ENCODE assay signal across 8 cellular contexts in genomic region chr1:67618285-67619018, GRCh38.
DNase-seq lines count a peak whose midpoint lies in the region; ATAC-seq and TF ChIP-seq lines count a peak whose summit lies in the region.

No MANE protein-coding gene starts in this region.

- no peaks in the 10 kb centered on the region for H3F3A ChIP-seq in PC-3 (ENCODE audit: low read length, unreplicated experiment)

- no peak overlapping the region for H4K8ac ChIP-seq in mesenchymal stem cell (ENCODE audit: low read length)

- H3K4me2 ChIP-seq in PC-3 (ENCODE audit: low read length) (peak overlapping the region; percentile 76), mesenchymal stem cell (ENCODE audit: low read length, poor library complexity, severe bottlenecking) (no peak overlapping the region)

- no peak overlapping the region for H3K4ac ChIP-seq in mesenchymal stem cell (ENCODE audit: low read depth in 1 of 2, low read length in 2 of 2)

- TF ChIP-seq EP300 in tibial nerve (IDR thresholded peaks at IDR 0.05), result peak; percentile 68 to 85

- no peak overlapping the region for H4K91ac ChIP-seq in mesenchymal stem cell (ENCODE audit: low read length)

- no peak overlapping the region for H2BK5ac ChIP-seq in mesenchymal stem cell (ENCODE audit: low read depth, low read length, poor library complexity, severe bottlenecking)

- H3K4me3 ChIP-seq in PC-3 (ENCODE audit: low read length), result peak overlapping the region; percentile 44
- peak overlapping the region in 1 of 2 experiments; percentile 48 for H3K4me3 ChIP-seq in mesenchymal stem cell (ENCODE audit: insufficient read depth in 1 of 2, low read depth in 1 of 2, low read length in 2 of 2)
- H3K4me3 ChIP-seq in tibial nerve, result no peak overlapping the region

- H3K9ac ChIP-seq in PC-3 (ENCODE audit: low read length), result no peak overlapping the region
- peak overlapping the region; percentile 83 for H3K9ac ChIP-seq in mesenchymal stem cell (ENCODE audit: low read length)

- no peak for TF ChIP-seq CTCF in PC-3 (conservative IDR thresholded peaks at IDR 0.05; ENCODE audit: low read depth, low read length)
- no peak for TF ChIP-seq CTCF in tibial nerve (IDR thresholded peaks at IDR 0.05)
- TF ChIP-seq CTCF in GM13977 (IDR thresholded peaks at IDR 0.05; ENCODE audit: extremely low read depth, insufficient read depth, missing control alignments), result no peak

- no peak for TF ChIP-seq POLR2A in tibial nerve (IDR thresholded peaks at IDR 0.05)

- no peaks in the 10 kb centered on the region for H3K79me1 ChIP-seq in mesenchymal stem cell (replicated peaks; ENCODE audit: low read length, poor library complexity, severe bottlenecking)

- ATAC-seq in PC-3 (peak; percentile 95), HG03196 (IDR thresholded peaks at IDR 0.05; ENCODE audit: unreplicated experiment) (no peak), GM19395 (IDR thresholded peaks at IDR 0.05; ENCODE audit: unreplicated experiment) (no peak)

- no peaks in the 10 kb centered on the region for H3K36me3 ChIP-seq in PC-3 (ENCODE audit: low read depth, low read length)
- no peaks in the 10 kb centered on the region for H3K36me3 ChIP-seq in mesenchymal stem cell (ENCODE audit: control insufficient read depth in 1 of 2, insufficient read depth in 2 of 2, low read depth in 1 of 2, low read length in 2 of 2)
- no peaks in the 10 kb centered on the region for H3K36me3 ChIP-seq in tibial nerve

- no peaks in the 10 kb centered on the region for H3K9me3 ChIP-seq in PC-3 (ENCODE audit: low read length)
- no peaks in the 10 kb centered on the region for H3K9me3 ChIP-seq in mesenchymal stem cell (ENCODE audit: control insufficient read depth, low read length)
- H3K9me3 ChIP-seq in tibial nerve, result no peaks in the 10 kb centered on the region

- no TSS peak for BruUV-seq in PC-3 (replicated peaks; lab: Mats Ljungman, UMichigan)

- no peaks in the 10 kb centered on the region for H4K20me1 ChIP-seq in PC-3 (ENCODE audit: low read length)

- no peak overlapping the region for H2BK12ac ChIP-seq in mesenchymal stem cell (ENCODE audit: low read length in 2 of 2)

- in situ Hi-C loops in GM13977 (cut with MboI; ENCODE audit: low pct_unique_long_range_greater_than_20kb, low sequenced_read_pairs, unreplicated experiment), result no loop called here

- no peak overlapping the region for H2BK120ac ChIP-seq in mesenchymal stem cell (ENCODE audit: low read depth, low read length)

- H3K14ac ChIP-seq in mesenchymal stem cell (ENCODE audit: low read length in 2 of 2), result no peak overlapping the region

- H3K9me2 ChIP-seq in PC-3 (replicated peaks; ENCODE audit: low read length), result no peaks in the 10 kb centered on the region

- no peak overlapping the region for H2BK15ac ChIP-seq in mesenchymal stem cell (ENCODE audit: low read depth, poor library complexity, severe bottlenecking)

- intact Hi-C loops in PC-3 (cut with micrococcal nuclease), result loop anchor here (2.0 kb wide), 1 partner anchor 66 kb away; the partner anchor contains the start of gene GADD45A

- H2AK5ac ChIP-seq in mesenchymal stem cell (ENCODE audit: low read length, severe bottlenecking), result no peak overlapping the region

- H3K27me3 ChIP-seq in PC-3 (ENCODE audit: low read length), result no peaks in the 10 kb centered on the region
- no peaks in the 10 kb centered on the region for H3K27me3 ChIP-seq in mesenchymal stem cell (ENCODE audit: control insufficient read depth in 1 of 2, insufficient read depth in 1 of 2, low read length in 2 of 2)
- H3K27me3 ChIP-seq in tibial nerve, result no peaks in the 10 kb centered on the region

- H3K4me1 ChIP-seq in PC-3 (ENCODE audit: insufficient read depth, low read length), result peaks cover 26% of the 10 kb centered on the region
- no peaks in the 10 kb centered on the region for H3K4me1 ChIP-seq in mesenchymal stem cell (ENCODE audit: control insufficient read depth, insufficient read depth, low read depth, low read length)
- H3K4me1 ChIP-seq in tibial nerve, result peaks cover 0 to 18% (median 12%) of the 10 kb centered on the region in 4 donors

- peak; percentile 66 for DNase-seq in PC-3
- peak; percentile 22 for DNase-seq in epidermal melanocyte (ENCODE audit: insufficient read length, low spot score)
- peak; percentile 71 for DNase-seq in mesenchymal stem cell
- peak; percentile 50 to 65 for DNase-seq in tibial nerve (ENCODE audit: low spot score in 2 of 2)
- DNase-seq in GM13977 (ENCODE audit: low spot score), result no peak
- DNase-seq in NCI-H1694 treated with DMSO at 0.1 percent for 48 hours (lab: John Stamatoyannopoulos, UW), result no peak

- no peak overlapping the region for H3K23ac ChIP-seq in mesenchymal stem cell (ENCODE audit: low read length in 2 of 2)

- 76% methylated on average over 13 of the region's 14 CpGs for WGBS in mesenchymal stem cell
- 25 to 29% methylated on average over 14 of the region's 14 CpGs for WGBS in tibial nerve, 2 donors

- CTCF ChIA-PET in PC-3 (lab: Charles Lee), result no interaction called here

- no peak overlapping the region for H3K27ac ChIP-seq in PC-3 (ENCODE audit: low read length)
- peak overlapping the region; percentile 21 for H3K27ac ChIP-seq in mesenchymal stem cell (ENCODE audit: low read length, poor library complexity, severe bottlenecking)
- H3K27ac ChIP-seq in tibial nerve, result peak overlapping the region; percentile 17 to 88 (median 59)

- POLR2A ChIA-PET in PC-3 (lab: Charles Lee; ENCODE audit: unreplicated experiment), result interaction anchor here (0.7 kb wide), 2 partner anchors 66 to 157 kb away, joined by 5 to 6 read pairs; no protein-coding TSS in a partner anchor

- H2AFZ ChIP-seq in PC-3 (ENCODE audit: low read length) (peak overlapping the region; percentile 69), mesenchymal stem cell (ENCODE audit: low read depth, low read length) (no peak overlapping the region)

- H3K18ac ChIP-seq in mesenchymal stem cell (ENCODE audit: low read depth in 1 of 2, low read length in 2 of 2), result no peak overlapping the region

- no peaks in the 10 kb centered on the region for H3K79me2 ChIP-seq in PC-3 (ENCODE audit: low read length)

Comparison
In these comparisons a context has a peak if more than half of its experiments do, and no peak if none do; other contexts are left out.
1. DNase-seq: peak in PC-3 (single experiment), epidermal melanocyte (single experiment), mesenchymal stem cell (single experiment) and tibial nerve (2 of 2); none in GM13977 (single experiment) and NCI-H1694 treated with DMSO at 0.1 percent for 48 hours (single experiment).